ENCODE assay signal across 1 cellular context in genomic region chr17:42519546-42520444, GRCh38.
TF ChIP-seq lines count a peak whose summit lies in the region.

No MANE protein-coding gene starts in this region.

TF ChIP-seq in A549, 52 proteins besides CTCF, POLR2A, EP300 and RAD21 (continued from another document):
- TF ChIP-seq RFX5 (IDR thresholded peaks at IDR 0.05) (no peak), ESRRA (IDR thresholded peaks at IDR 0.05; ENCODE audit: borderline replicate concordance, low read length) (no peak), ZFP36 (IDR thresholded peaks at IDR 0.05; ENCODE audit: borderline replicate concordance, partially characterized antibody) (peak; percentile 69), MYC (IDR thresholded peaks at IDR 0.05; ENCODE audit: borderline replicate concordance, low read length) (peak; percentile 53; the same call in 1 of the 2 replicates), CBX8 (IDR thresholded peaks at IDR 0.05) (no peak), HOXB5 (CRISPR knock-in tag; IDR thresholded peaks at IDR 0.05) (peak; percentile 83), ELK1 (IDR thresholded peaks at IDR 0.05; ENCODE audit: low read depth, low read length) (no peak), HOXA7 (CRISPR knock-in tag; IDR thresholded peaks at IDR 0.05) (0 out of 2 replicates have a peak, but pooled peaks have one; percentile 80), ZSCAN20 (CRISPR knock-in tag; IDR thresholded peaks at IDR 0.05) (no peak; the same call in 1 of the 2 replicates), EHMT2 (IDR thresholded peaks at IDR 0.05; ENCODE audit: low read depth) (no peak), TP53 (CRISPR knock-in tag; IDR thresholded peaks at IDR 0.05) (0 out of 2 replicates have a peak, but pooled peaks have one; percentile 51), CBX2 (IDR thresholded peaks at IDR 0.05; ENCODE audit: borderline replicate concordance, low read depth) (no peak), RARB (CRISPR knock-in tag; IDR thresholded peaks at IDR 0.05) (no peak; the same call in 1 of the 2 replicates), JUNB (IDR thresholded peaks at IDR 0.05) (peak; percentile 67), CEBPB (IDR thresholded peaks at IDR 0.05) (peak in 1 of 2 experiments; percentile 62; a peak in 1 of 4 replicates), SREBF2 (IDR thresholded peaks at IDR 0.05) (no peak), KDM1A (IDR thresholded peaks at IDR 0.05; ENCODE audit: low read depth) (no peak), FOSL2 (IDR thresholded peaks at IDR 0.05) (no peak), FOSL2 (CRISPR knock-in tag; IDR thresholded peaks at IDR 0.05) (peak; percentile 89), FOSB (CRISPR knock-in tag; IDR thresholded peaks at IDR 0.05) (no peak), FOXS1 (CRISPR knock-in tag; IDR thresholded peaks at IDR 0.05) (no peak; the same call in 1 of the 2 replicates), POLR2AphosphoS2 (conservative IDR thresholded peaks at IDR 0.05; ENCODE audit: low read length) (no peak), BHLHE40 (IDR thresholded peaks at IDR 0.05; ENCODE audit: low read depth, low read length) (peak; percentile 84), ZNF302 (CRISPR knock-in tag; IDR thresholded peaks at IDR 0.05) (peak; percentile 74; the same call in 1 of the 2 replicates), HES2 (IDR thresholded peaks at IDR 0.05) (no peak), HMGXB4 (CRISPR knock-in tag; IDR thresholded peaks at IDR 0.05; ENCODE audit: borderline replicate concordance) (no peak), NPAS2 (CRISPR knock-in tag; IDR thresholded peaks at IDR 0.05; ENCODE audit: borderline replicate concordance) (peak; percentile 77), NR3C1 (IDR thresholded peaks at IDR 0.05) (no peak), RCOR1 (IDR thresholded peaks at IDR 0.05; ENCODE audit: low read depth, low read length) (no peak), MAZ (IDR thresholded peaks at IDR 0.05; ENCODE audit: borderline replicate concordance, low read depth, low read length) (peak; percentile 82; the same call in 1 of the 2 replicates), CHD2 (IDR thresholded peaks at IDR 0.05; ENCODE audit: low read length, partially characterized antibody) (no peak), CHD4 (IDR thresholded peaks at IDR 0.05; ENCODE audit: borderline replicate concordance) (no peak), MAFK (IDR thresholded peaks at IDR 0.05; ENCODE audit: partially characterized antibody) (peak; percentile 78), NFE2L2 (conservative IDR thresholded peaks at IDR 0.05; ENCODE audit: low read length) (no peak), GATA3 (IDR thresholded peaks at IDR 0.05; ENCODE audit: borderline replicate concordance) (peak; percentile 81; the same call in 1 of the 2 replicates), ZC3H11A (IDR thresholded peaks at IDR 0.05) (no peak), PHF8 (IDR thresholded peaks at IDR 0.05; ENCODE audit: borderline replicate concordance, low read depth) (no peak), HDAC2 (IDR thresholded peaks at IDR 0.05) (no peak)
- TF ChIP-seq, protein P1, sequence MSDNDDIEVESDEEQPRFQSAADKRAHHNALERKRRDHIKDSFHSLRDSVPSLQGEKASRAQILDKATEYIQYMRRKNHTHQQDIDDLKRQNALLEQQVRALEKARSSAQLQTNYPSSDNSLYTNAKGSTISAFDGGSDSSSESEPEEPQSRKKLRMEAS (IDR thresholded peaks at IDR 0.05), result peak; percentile 99
- TF ChIP-seq, protein P2, sequence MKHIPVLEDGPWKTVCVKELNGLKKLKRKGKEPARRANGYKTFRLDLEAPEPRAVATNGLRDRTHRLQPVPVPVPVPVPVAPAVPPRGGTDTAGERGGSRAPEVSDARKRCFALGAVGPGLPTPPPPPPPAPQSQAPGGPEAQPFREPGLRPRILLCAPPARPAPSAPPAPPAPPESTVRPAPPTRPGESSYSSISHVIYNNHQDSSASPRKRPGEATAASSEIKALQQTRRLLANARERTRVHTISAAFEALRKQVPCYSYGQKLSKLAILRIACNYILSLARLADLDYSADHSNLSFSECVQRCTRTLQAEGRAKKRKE (CRISPR knock-in tag; IDR thresholded peaks at IDR 0.05; ENCODE audit: low read depth), result peak; percentile 81; the same call in 1 of the 2 replicates
- TF ChIP-seq, protein P3, sequence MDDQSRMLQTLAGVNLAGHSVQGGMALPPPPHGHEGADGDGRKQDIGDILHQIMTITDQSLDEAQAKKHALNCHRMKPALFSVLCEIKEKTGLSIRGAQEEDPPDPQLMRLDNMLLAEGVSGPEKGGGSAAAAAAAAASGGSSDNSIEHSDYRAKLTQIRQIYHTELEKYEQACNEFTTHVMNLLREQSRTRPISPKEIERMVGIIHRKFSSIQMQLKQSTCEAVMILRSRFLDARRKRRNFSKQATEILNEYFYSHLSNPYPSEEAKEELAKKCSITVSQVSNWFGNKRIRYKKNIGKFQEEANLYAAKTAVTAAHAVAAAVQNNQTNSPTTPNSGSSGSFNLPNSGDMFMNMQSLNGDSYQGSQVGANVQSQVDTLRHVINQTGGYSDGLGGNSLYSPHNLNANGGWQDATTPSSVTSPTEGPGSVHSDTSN (IDR thresholded peaks at IDR 0.05), result peak; percentile 68; the same call in 1 of the 2 replicates
- TF ChIP-seq, protein P4, sequence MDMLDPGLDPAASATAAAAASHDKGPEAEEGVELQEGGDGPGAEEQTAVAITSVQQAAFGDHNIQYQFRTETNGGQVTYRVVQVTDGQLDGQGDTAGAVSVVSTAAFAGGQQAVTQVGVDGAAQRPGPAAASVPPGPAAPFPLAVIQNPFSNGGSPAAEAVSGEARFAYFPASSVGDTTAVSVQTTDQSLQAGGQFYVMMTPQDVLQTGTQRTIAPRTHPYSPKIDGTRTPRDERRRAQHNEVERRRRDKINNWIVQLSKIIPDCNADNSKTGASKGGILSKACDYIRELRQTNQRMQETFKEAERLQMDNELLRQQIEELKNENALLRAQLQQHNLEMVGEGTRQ (IDR thresholded peaks at IDR 0.05), result peak; percentile 91
